Comparison of ENCODE assay signal across 9 cellular contexts in genomic region chr1:68470388-68470970, GRCh38. TPM values are rescaled to one million over a fixed set of nuclear protein-coding genes. Genes with fewer than 3 reads are reported as not detected.
DNase-seq lines count a peak whose midpoint lies in the region; ATAC-seq and TF ChIP-seq lines count a peak whose summit lies in the region.
"Had no signal": no experiment of that assay in that cellular context is flagged by ENCODE, and none has a peak within 500 bp of the region (broad histone marks: within the 10 kb centered on the region; RNA-seq: fewer than 3 reads in every experiment).

No MANE protein-coding gene starts in this region.

- H3K4me3 ChIP-seq in BJ (ENCODE audit: low read depth, low read length) (no peak overlapping the region), astrocyte of the spinal cord (ENCODE audit: low read depth, low read length) (no peak overlapping the region), right lobe of liver (no peak overlapping the region)

- H3K4me1 ChIP-seq in right lobe of liver: no peaks in the 10 kb centered on the region

- intact Hi-C loops in right lobe of liver (cut with DNase I): no loop called here

- TF ChIP-seq POLR2A in right lobe of liver (IDR thresholded peaks at IDR 0.05): no peak

- POLR2A ChIA-PET in BJ (lab: Charles Lee): no interaction called here

- WGBS in right lobe of liver (ENCODE audit: insufficient coverage, low coverage, low lambda C conversion rate, missing lambda C conversion rate): 82% methylated on average over 2 of the region's 2 CpGs

- no peaks in the 10 kb centered on the region for H3K27me3 ChIP-seq in BJ (ENCODE audit: control insufficient read depth, insufficient read depth, low read length)
- no peaks in the 10 kb centered on the region for H3K27me3 ChIP-seq in right lobe of liver

- CTCF ChIA-PET in BJ (lab: Yijun Ruan, JAX): interaction anchor here (0.5 to 3.7 kb wide), 11 partner anchors 8 to 1267 kb away, joined by 3 to 18 read pairs (median 5); partner anchors contain the start of gene RPE65

- in situ Hi-C loops in KBM-7 (cut with MboI; ENCODE audit: low pct_unique_long_range_greater_than_20kb, low sequenced_read_pairs) (no loop called here), astrocyte of the spinal cord (cut with HindIII; ENCODE audit: low sequenced_read_pairs) (no loop called here)

- no peak overlapping the region for H3K27ac ChIP-seq in right lobe of liver

- DNase-seq in BJ (ENCODE audit: low read depth) (no peak), KBM-7 (peak; percentile 27), astrocyte of the spinal cord (ENCODE audit: low read depth, low spot score) (peak; percentile 45), right lobe of liver (no peak), middle frontal gyrus (ENCODE audit: extremely low spot score, low spot score) (no peak), NCI-H146 (lab: John Stamatoyannopoulos, UW) (no peak)
- no peak for DNase-seq in NK-92 treated with Interleukin-12 subunit alpha and Interleukin-12 subunit beta, amount 100 ng/mL, for 24 hours (lab: John Stamatoyannopoulos, UW)
- DNase-seq: effector CD4-positive, alpha-beta T cell had no signal

- H3K9me3 ChIP-seq in right lobe of liver: no peaks in the 10 kb centered on the region

- H3K36me3 ChIP-seq in BJ (ENCODE audit: control insufficient read depth, insufficient read depth, low read length): no peaks in the 10 kb centered on the region
- H3K36me3 ChIP-seq in right lobe of liver: no peaks in the 10 kb centered on the region

- ATAC-seq in right lobe of liver: peak in 1 of 4 donors; percentile 28
- ATAC-seq in GM21367 (IDR thresholded peaks at IDR 0.05; ENCODE audit: unreplicated experiment): no peak

- TF ChIP-seq CTCF in BJ (IDR thresholded peaks at IDR 0.05; ENCODE audit: insufficient read depth, low read depth, low read length) (peak; percentile 75), astrocyte of the spinal cord (IDR thresholded peaks at IDR 0.05; ENCODE audit: low read depth, low read length) (peak; percentile 79), right lobe of liver (IDR thresholded peaks at IDR 0.05) (peak; percentile 25 to 58 (median 54))

RNA-seq across cellular contexts. Expression of gene RPE65, which starts 20.7 kb away (rescaled TPM):
- polyA plus RNA-seq in BJ (2011; rRNA removed): not detected in 2 replicates
- polyA minus RNA-seq in BJ (2011; rRNA and poly(A)+ RNA removed): not detected in 2 replicates
- not detected for total RNA-seq in right lobe of liver

RNA-seq across cellular contexts. Expression of gene DEPDC1, which starts 26.4 kb away (rescaled TPM):
- 5.3 and 10.3 TPM in 2 replicates for polyA plus RNA-seq in BJ (2011; rRNA removed)
- 3.5 and 4.8 TPM in 2 replicates for polyA minus RNA-seq in BJ (2011; rRNA and poly(A)+ RNA removed)
- 1 to 10 TPM in 1 of 6 experiments, under 1 TPM in 4, not detected in 1; 0.15 to 1.4 (median 0.43) TPM for total RNA-seq in right lobe of liver

Comparison
In these comparisons a context has a peak if more than half of its experiments do, and no peak if none do; other contexts are left out.
1. DNase-seq: peak in KBM-7 (single experiment) and astrocyte of the spinal cord (single experiment); none in BJ (single experiment), right lobe of liver (0 of 3), middle frontal gyrus (single experiment), NCI-H146 (single experiment) and NK-92 treated with Interleukin-12 subunit alpha and Interleukin-12 subunit beta, amount 100 ng/mL, for 24 hours (single experiment).
2. Peak in every context shown above with its lines, with median percentiles within 50 percentile points of each other: CTCF ChIP-seq.